ENCODE assay signal across 21 cellular contexts in genomic region chr2:11685906-11686470, GRCh38. TPM values are rescaled to one million over a fixed set of nuclear protein-coding genes. Genes with fewer than 3 reads are reported as not detected.
"Had no signal": no experiment of that assay in that cellular context is flagged by ENCODE, and none has a peak within 500 bp of the region (broad histone marks: within the 10 kb centered on the region; RNA-seq: fewer than 3 reads in every experiment).

No MANE protein-coding gene starts in this region.

- ATAC-seq: HepG2 had no signal

- H3K4me3 ChIP-seq: SJCRH30 had no signal

- H3K9me3 ChIP-seq: SJCRH30 had no signal

- FAIRE-seq: HepG2, RCC 7860 had no signal

- H3K36me3 ChIP-seq: SJCRH30 had no signal

- DNase-seq: IMR-90, Karpas-422, KG1, MM.1S, NCI-H1092 treated with DMSO at 0.1 percent for 48 hours, NCI-H1436, NCI-H187, NCI-H2029, NCI-H2081 treated with DMSO at 0.1 percent for 48 hours, NCI-H2171, NCI-H226, NCI-H446, NCI-H510A, NCI-H524 treated with DMSO at 0.1 percent for 48 hours, NCI-H69, NCI-H774, RPMI8226, SJCRH30 had no signal

- H3K27me3 ChIP-seq: SJCRH30 had no signal

- H3K27ac ChIP-seq: SJCRH30 had no signal

RNA-seq across cellular contexts. Expression of gene NTSR2, which starts 16.0 kb away (rescaled TPM):
- total RNA-seq: HepG2, HT1080, IMR-90, SJCRH30 had no signal
- polyA plus RNA-seq: HepG2, IMR-90 had no signal
